Comparison of ENCODE assay signal across 1 cellular context in genomic region chr12:56630180-56630632, GRCh38.
TF ChIP-seq lines count a peak whose summit lies in the region.

TSS of gene BAZ2A (minus strand) at chr12:56630326. CDS start at chr12:56617530, 12,796 bp downstream.

TF ChIP-seq in HepG2, 621 proteins besides CTCF, POLR2A, EP300 and RAD21 (continued from another document and continues in another):
- peak; percentile 53; the same call in 1 of the 2 replicates for TF ChIP-seq YEATS2 (CRISPR knock-in tag; IDR thresholded peaks at IDR 0.05; ENCODE audit: borderline replicate concordance)
- no peak for TF ChIP-seq ZNF101 (CRISPR knock-in tag; IDR thresholded peaks at IDR 0.05; ENCODE audit: borderline replicate concordance, low read depth)
- TF ChIP-seq ZNF18 (CRISPR knock-in tag; IDR thresholded peaks at IDR 0.05; ENCODE audit: insufficient replicate concordance), result no peak
- no peak for TF ChIP-seq PAWR (CRISPR knock-in tag; IDR thresholded peaks at IDR 0.05; ENCODE audit: borderline replicate concordance)
- TF ChIP-seq ZNF225 (CRISPR knock-in tag; IDR thresholded peaks at IDR 0.05), result no peak
- TF ChIP-seq TRIM24 (CRISPR knock-in tag; IDR thresholded peaks at IDR 0.05), result no peak
- TF ChIP-seq HMGXB3 (CRISPR knock-in tag; IDR thresholded peaks at IDR 0.05; ENCODE audit: borderline replicate concordance), result peak; percentile 39; the same call in 1 of the 2 replicates
- TF ChIP-seq KIAA2018 (CRISPR knock-in tag; IDR thresholded peaks at IDR 0.05; ENCODE audit: borderline replicate concordance), result no peak
- TF ChIP-seq HDAC1 (CRISPR knock-in tag; IDR thresholded peaks at IDR 0.05), result peak; percentile 79
- TF ChIP-seq RELA (CRISPR knock-in tag; IDR thresholded peaks at IDR 0.05), result 0 out of 2 replicates have a peak, but pooled peaks have one; percentile 83
- TF ChIP-seq U2AF1 (optimal IDR thresholded peaks at IDR 0.05; ENCODE audit: low read depth, low read length), result no peak
- TF ChIP-seq ZFAT (CRISPR knock-in tag; conservative IDR thresholded peaks at IDR 0.05), result no peak
- peak; percentile 79 for TF ChIP-seq PATZ1 (CRISPR knock-in tag; IDR thresholded peaks at IDR 0.05)
- TF ChIP-seq ZNF570 (CRISPR knock-in tag; IDR thresholded peaks at IDR 0.05; ENCODE audit: borderline replicate concordance), result no peak
- no peak for TF ChIP-seq PRMT3 (CRISPR knock-in tag; IDR thresholded peaks at IDR 0.05; ENCODE audit: borderline replicate concordance, low read depth)
- no peak for TF ChIP-seq JDP2 (CRISPR knock-in tag; IDR thresholded peaks at IDR 0.05; ENCODE audit: borderline replicate concordance)
- no peak for TF ChIP-seq ADNP (CRISPR knock-in tag; IDR thresholded peaks at IDR 0.05)
- TF ChIP-seq AGO1 (IDR thresholded peaks at IDR 0.05; ENCODE audit: low read depth, low read length, poor library complexity, severe bottlenecking), result no peak
- no peak for TF ChIP-seq SNAPC5 (CRISPR knock-in tag; IDR thresholded peaks at IDR 0.05; ENCODE audit: borderline replicate concordance)
- no peak for TF ChIP-seq POLR2AphosphoS5 (IDR thresholded peaks at IDR 0.05; ENCODE audit: low read depth, low read length)
- TF ChIP-seq ZBTB49 (CRISPR knock-in tag; IDR thresholded peaks at IDR 0.05; ENCODE audit: borderline replicate concordance), result no peak
- TF ChIP-seq NFKB2 (CRISPR knock-in tag; IDR thresholded peaks at IDR 0.05; ENCODE audit: borderline replicate concordance), result no peak; the same call in 1 of the 2 replicates
- peak; percentile 44; the same call in 1 of the 2 replicates for TF ChIP-seq ZNF646 (CRISPR knock-in tag; IDR thresholded peaks at IDR 0.05)
- TF ChIP-seq MXD3 (CRISPR knock-in tag; IDR thresholded peaks at IDR 0.05), result peak; percentile 44; the same call in 1 of the 2 replicates
- TF ChIP-seq SYNCRIP (IDR thresholded peaks at IDR 0.05; ENCODE audit: insufficient read depth, low read depth, low read length), result no peak
- peak; percentile 48 for TF ChIP-seq SOX5 (CRISPR knock-in tag; IDR thresholded peaks at IDR 0.05; ENCODE audit: borderline replicate concordance)
